18 cellular contexts compared by ENCODE assay signal in the genomic region with DNA sequence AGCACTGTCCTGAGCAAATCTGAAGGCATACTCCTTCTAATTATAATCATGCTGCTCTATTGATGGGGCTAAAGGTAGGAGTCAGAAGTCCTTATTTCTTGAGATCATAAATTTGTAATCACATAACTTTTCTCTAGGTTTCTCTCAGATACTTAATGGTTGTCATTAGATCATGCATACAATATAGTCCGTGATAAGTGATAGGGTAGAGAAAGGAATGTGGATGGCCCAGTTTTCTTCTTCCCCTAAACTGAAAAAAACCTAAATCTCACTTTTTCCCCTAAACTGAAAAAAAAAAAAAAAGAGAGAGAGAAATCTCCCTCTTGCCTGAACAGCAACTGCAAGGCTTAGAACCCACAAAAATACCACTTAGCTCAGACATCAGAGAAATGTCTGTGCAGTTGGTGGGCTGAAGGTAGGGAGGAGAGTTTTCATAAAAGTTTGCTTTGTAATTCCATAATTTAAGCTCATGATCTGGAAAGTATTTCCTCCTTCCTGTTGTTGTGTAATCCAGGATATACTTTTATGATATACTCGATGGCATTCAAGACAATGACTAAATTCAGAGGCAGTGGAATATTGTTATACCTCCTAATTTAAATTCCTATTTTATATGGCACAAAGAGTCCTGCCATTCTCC.
A peak's percentile ranks its signal among the peaks of the same experiment; 100 is the strongest.
DNase-seq lines count a peak whose midpoint lies in the region; FAIRE-seq and TF ChIP-seq lines count a peak whose summit lies in the region.
"Had no signal": no experiment of that assay in that cellular context is flagged by ENCODE, and none has a peak within 500 bp of the region (broad histone marks: within the 10 kb centered on the region; RNA-seq: fewer than 3 reads in every experiment).

No MANE protein-coding gene starts in this region.

- H3K27ac ChIP-seq in SJSA1 (peak overlapping the region; percentile 73), endothelial cell of umbilical vein (ENCODE audit: insufficient read depth, low read depth, low read length) (peak overlapping the region; percentile 93), neural progenitor cell (no peak overlapping the region)
- H3K27ac ChIP-seq: ovary had no signal

- TF ChIP-seq CTCF in endothelial cell of umbilical vein (IDR thresholded peaks at IDR 0.05; ENCODE audit: extremely low read depth in 1 of 2, insufficient read depth in 1 of 2, low read depth in 1 of 2, low read length in 2 of 2) (no peak), neural progenitor cell (IDR thresholded peaks at IDR 0.05) (no peak)

- H3K9me3 Mint-ChIP-seq in neural progenitor cell = no peaks in the 10 kb centered on the region
- H3K9me3 Mint-ChIP-seq: activated T-helper 2 cell treated with anti-CD3 and anti-CD28 coated beads, Interferon-gamma antibody, Interleukin-2, Interleukin-4, amounts not matched to agents 10 μg/mL and 5 μg/mL and 100 μg/mL, durations not matched to agents 14 hours and 24 hours and 36 hours had no signal

- no peak overlapping the region for H3K4me3 ChIP-seq in SJSA1
- no peak overlapping the region for H3K4me3 ChIP-seq in endothelial cell of umbilical vein (replicated peaks in 1 of 3; ENCODE audit: insufficient read depth in 1 of 3, low read depth in 1 of 3, low read length in 3 of 3)
- no peak overlapping the region for H3K4me3 ChIP-seq in neural progenitor cell
- H3K4me3 ChIP-seq: ovary, vagina had no signal

- no peaks in the 10 kb centered on the region for H3K27me3 Mint-ChIP-seq in neural progenitor cell (ENCODE audit: insufficient read depth, low read depth)

- no peaks in the 10 kb centered on the region for H3K9me1 ChIP-seq in endothelial cell of umbilical vein (replicated peaks; ENCODE audit: control insufficient read depth, extremely low read depth, insufficient read depth, low read length)

- H3K4me1 Mint-ChIP-seq in neural progenitor cell = peaks cover 12% of the 10 kb centered on the region

- dilution Hi-C loops in endothelial cell of umbilical vein (cut with MboI; ENCODE audit: extremely low pct_ligation_motif_present, low sequenced_read_pairs) = no loop called here

- no peaks in the 10 kb centered on the region for H4K20me1 ChIP-seq in endothelial cell of umbilical vein (replicated peaks; ENCODE audit: control insufficient read depth, extremely low read depth, insufficient read depth, low read length)
- H4K20me1 ChIP-seq in neural progenitor cell (ENCODE audit: low read depth) = no peaks in the 10 kb centered on the region

- peak; percentile 67 for FAIRE-seq in endothelial cell of umbilical vein (lab: Jason Lieb, UNC)
- FAIRE-seq: frontal cortex had no signal

- POLR2A ChIA-PET in endothelial cell of umbilical vein (lab: Charles Lee) = interaction anchor here (0.7 to 0.9 kb wide), 3 partner anchors 79 to 452 kb away, joined by 4 to 7 read pairs (median 7); partner anchors contain the start of gene ITPRID2

- no peak for TF ChIP-seq POLR2A in endothelial cell of umbilical vein (IDR thresholded peaks at IDR 0.05; ENCODE audit: low read depth, low read length)

- H3K9me3 ChIP-seq in SJSA1 (replicated peaks) (no peaks in the 10 kb centered on the region), endothelial cell of umbilical vein (replicated peaks; ENCODE audit: control insufficient read depth, insufficient read depth, low read length) (no peaks in the 10 kb centered on the region), neural progenitor cell (ENCODE audit: low read depth) (no peaks in the 10 kb centered on the region)
- H3K9me3 ChIP-seq: BE2C, ovary, vagina had no signal

- H3K79me2 ChIP-seq in endothelial cell of umbilical vein (ENCODE audit: control insufficient read depth, insufficient read depth, low read length) (no peaks in the 10 kb centered on the region), neural progenitor cell (ENCODE audit: low read depth) (no peaks in the 10 kb centered on the region)

- H3K36me3 ChIP-seq in SJSA1 = no peaks in the 10 kb centered on the region
- H3K36me3 ChIP-seq in endothelial cell of umbilical vein (ENCODE audit: control insufficient read depth in 2 of 2, extremely low read depth in 1 of 2, insufficient read depth in 2 of 2, low read length in 2 of 2) = no peaks in the 10 kb centered on the region
- no peaks in the 10 kb centered on the region for H3K36me3 ChIP-seq in neural progenitor cell
- H3K36me3 ChIP-seq: BE2C, ovary, vagina had no signal

- TSS peak; percentile 64 for BruUV-seq in endothelial cell of umbilical vein (replicated peaks; lab: Mats Ljungman, UMichigan)

- peaks cover 42% of the 10 kb centered on the region for H3K4me1 ChIP-seq in SJSA1 (replicated peaks)
- H3K4me1 ChIP-seq in endothelial cell of umbilical vein (ENCODE audit: control insufficient read depth, extremely low read depth, insufficient read depth, low read length) = peaks cover 57% of the 10 kb centered on the region
- H3K4me1 ChIP-seq in neural progenitor cell = no peaks in the 10 kb centered on the region
- H3K4me1 ChIP-seq: BE2C had no signal

- H2AFZ ChIP-seq in endothelial cell of umbilical vein (ENCODE audit: low read depth, low read length) (no peak overlapping the region), neural progenitor cell (replicated peaks) (no peak overlapping the region)

- H3K27ac Mint-ChIP-seq in neural progenitor cell = peak overlapping the region; percentile 65
- H3K27ac Mint-ChIP-seq: activated T-helper 2 cell treated with anti-CD3 and anti-CD28 coated beads, Interferon-gamma antibody, Interleukin-2, Interleukin-4, amounts not matched to agents 10 μg/mL and 5 μg/mL and 100 μg/mL, durations not matched to agents 14 hours and 24 hours and 36 hours had no signal

- H3K4me2 ChIP-seq in endothelial cell of umbilical vein (ENCODE audit: insufficient read depth, low read length) = peak overlapping the region; percentile 86
- no peak overlapping the region for H3K4me2 ChIP-seq in neural progenitor cell

- no peaks in the 10 kb centered on the region for H3K27me3 ChIP-seq in SJSA1 (replicated peaks)
- no peaks in the 10 kb centered on the region for H3K27me3 ChIP-seq in endothelial cell of umbilical vein (ENCODE audit: control insufficient read depth in 2 of 2, insufficient read depth in 2 of 2, low read length in 2 of 2)
- H3K27me3 ChIP-seq in neural progenitor cell = no peaks in the 10 kb centered on the region
- H3K27me3 ChIP-seq: BE2C, ovary, vagina had no signal

- no peaks in the 10 kb centered on the region for H3F3A ChIP-seq in neural progenitor cell (ENCODE audit: low read depth)

- CTCF ChIA-PET in endothelial cell of umbilical vein (lab: Charles Lee) = interaction anchor here (0.8 to 3.7 kb wide), 12 partner anchors 14 to 266 kb away, joined by 3 to 15 read pairs (median 6); no protein-coding TSS in a partner anchor

- H3K9ac ChIP-seq in endothelial cell of umbilical vein (replicated peaks; ENCODE audit: extremely low read depth, insufficient read depth, low read length) (peak overlapping the region; percentile 76), neural progenitor cell (no peak overlapping the region)

- no peak overlapping the region for H3K4me3 Mint-ChIP-seq in neural progenitor cell

- H3K36me3 Mint-ChIP-seq in neural progenitor cell = no peaks in the 10 kb centered on the region

- DNase-seq in ELR (ENCODE audit: low read depth) (peak; percentile 61), SJSA1 (ENCODE audit: low read depth in 1 of 2, low spot score in 2 of 2) (no peak), endothelial cell of umbilical vein (ENCODE audit: low read depth, low spot score) (peak; percentile 75), neural progenitor cell (ENCODE audit: low spot score) (no peak), NCI-H524 treated with DMSO at 0.1 percent for 48 hours (lab: John Stamatoyannopoulos, UW) (no peak), NCI-H82 treated with DMSO at 0.1 percent for 48 hours (lab: John Stamatoyannopoulos, UW; ENCODE audit: unreplicated experiment) (no peak), SIG-M5 (lab: John Stamatoyannopoulos, UW) (no peak)
- DNase-seq in activated CD4-positive, alpha-beta T cell treated with anti-CD3 and anti-CD28 coated beads, Interleukin-2, amount 50 U/mL, for 4 hours = no peak
- DNase-seq: aorta; BE2C; DMS53; NCI-H1417; NCI-H345; ovary; stimulated activated naive CD4-positive, alpha-beta T cell had no signal

- intact Hi-C loops in endothelial cell of umbilical vein (cut with micrococcal nuclease) = loop anchor here (2.0 to 5.0 kb wide), 2 partner anchors 43 to 905 kb away; partner anchors contain the start of gene DNAJC10

TF ChIP-seq in endothelial cell of umbilical vein, 7 proteins besides CTCF, POLR2A, EP300 and RAD21:
- TF ChIP-seq GATA2 (IDR thresholded peaks at IDR 0.05; ENCODE audit: insufficient read depth, insufficient read length, low read depth, low read length) = peak; percentile 30
- no peak for TF ChIP-seq MAX (IDR thresholded peaks at IDR 0.05; ENCODE audit: insufficient read depth, insufficient read length)
- TF ChIP-seq FOS (IDR thresholded peaks at IDR 0.05; ENCODE audit: borderline replicate concordance, insufficient read depth, low read length) = peak; percentile 28
- no peak for TF ChIP-seq POLR2AphosphoS5 (IDR thresholded peaks at IDR 0.05; ENCODE audit: insufficient read depth, low read depth, low read length)
- no peak for TF ChIP-seq EZH2 (IDR thresholded peaks at IDR 0.05; ENCODE audit: borderline replicate concordance, low read depth, low read length, severe bottlenecking)
- no peak for TF ChIP-seq MYC (IDR thresholded peaks at IDR 0.05; ENCODE audit: low read depth, low read length)
- TF ChIP-seq JUN (IDR thresholded peaks at IDR 0.05; ENCODE audit: borderline replicate concordance, insufficient read depth, insufficient read length, low read depth) = peak; percentile 45

Comparison
In these comparisons a context has a peak if more than half of its experiments do, and no peak if none do; other contexts are left out.
1. DNase-seq: peak in ELR (single experiment) and endothelial cell of umbilical vein (single experiment); none in SJSA1 (0 of 2), neural progenitor cell (single experiment), activated CD4-positive, alpha-beta T cell treated with anti-CD3 and anti-CD28 coated beads, Interleukin-2, amount 50 U/mL, for 4 hours (0 of 2), NCI-H524 treated with DMSO at 0.1 percent for 48 hours (single experiment), NCI-H82 treated with DMSO at 0.1 percent for 48 hours (single experiment) and SIG-M5 (single experiment).